In genomic region chr20:20781029-20781428, GRCh38 we compare ENCODE assay signal across 19 cellular contexts.
"Had no signal": no experiment of that assay in that cellular context is flagged by ENCODE, and none has a peak within 500 bp of the region (broad histone marks: within the 10 kb centered on the region; RNA-seq: fewer than 3 reads in every experiment).

No MANE protein-coding gene starts in this region.

- H3K36me3 Mint-ChIP-seq: memory B cell; stimulated activated naive B cell treated with anti-CD40 and anti-IgM and Interleukin-4, amounts not matched to agents 10 μg/mL and 1 μg/mL and 100 μg/mL, for 72 hours had no signal

- H3K4me1 Mint-ChIP-seq: activated CD4-positive, alpha-beta memory T cell treated with anti-CD3 and anti-CD28 coated beads, Interleukin-2, amount 10 ng/mL, durations not matched to agents 7 days and 5 days; endodermal cell; memory B cell had no signal

- H3K27ac ChIP-seq: cardiac muscle cell, dorsolateral prefrontal cortex, gastroesophageal sphincter had no signal

- H3K9me3 ChIP-seq: gastroesophageal sphincter had no signal

- H3K36me3 ChIP-seq: cardiac muscle cell, gastroesophageal sphincter, heart right ventricle had no signal

- H3K4me3 Mint-ChIP-seq: activated CD4-positive, alpha-beta memory T cell treated with anti-CD3 and anti-CD28 coated beads, Interleukin-2, amount 10 ng/mL, durations not matched to agents 7 days and 5 days; activated T-cell treated with anti-CD3 and anti-CD28 coated beads, Interleukin-2, amount 50 U/mL, for 4 hours; endodermal cell; memory B cell; naive thymus-derived CD8-positive, alpha-beta T cell; stimulated activated naive B cell treated with anti-CD40 and anti-IgM and Interleukin-4, amounts not matched to agents 10 μg/mL and 1 μg/mL and 100 μg/mL, for 72 hours; WTC11 had no signal

- H3K27me3 ChIP-seq: cardiac muscle cell, dorsolateral prefrontal cortex, gastroesophageal sphincter, heart right ventricle had no signal

- H3K27ac Mint-ChIP-seq: activated CD4-positive, alpha-beta memory T cell treated with anti-CD3 and anti-CD28 coated beads, Interleukin-2, amount 10 ng/mL, durations not matched to agents 7 days and 5 days; endodermal cell; memory B cell; stimulated activated naive B cell treated with anti-CD40 and anti-IgM and Interleukin-4, amounts not matched to agents 10 μg/mL and 1 μg/mL and 100 μg/mL, for 72 hours; WTC11 had no signal

- H3K4me3 ChIP-seq: cardiac muscle cell, dorsolateral prefrontal cortex, gastroesophageal sphincter, heart right ventricle, skin epidermis had no signal

- FAIRE-seq: TTC549 had no signal

- H3K9me3 Mint-ChIP-seq: activated CD4-positive, alpha-beta memory T cell treated with anti-CD3 and anti-CD28 coated beads, Interleukin-2, amount 10 ng/mL, durations not matched to agents 7 days and 5 days; activated T-cell treated with anti-CD3 and anti-CD28 coated beads, Interleukin-2, amount 50 U/mL, for 4 hours; memory B cell had no signal

- DNase-seq: activated CD4-positive, alpha-beta memory T cell treated with anti-CD3 and anti-CD28 coated beads, Interleukin-2, amount 10 ng/mL, durations not matched to agents 7 days and 5 days; activated CD4-positive, alpha-beta T cell treated with anti-CD3 and anti-CD28 coated beads for 4 hours; activated effector memory CD4-positive, alpha-beta T cell treated with Interleukin-2 at 50 U/mL for 16 hours; activated naive CD4-positive, alpha-beta T cell treated with anti-CD3 and anti-CD28 coated beads, Interleukin-2, amount 50 U/mL, for 16 hours; activated T-cell treated with anti-CD3 and anti-CD28 coated beads, Interleukin-2, amount 50 U/mL, for 4 hours; naive thymus-derived CD8-positive, alpha-beta T cell; retina; stimulated activated CD4-positive, alpha-beta T cell treated with anti-CD3 and anti-CD28 coated beads, Interleukin-15, amount 100 ng/mL, for 24 hours; stimulated activated CD4-positive, alpha-beta T cell treated with anti-CD3 and anti-CD28 coated beads, Interleukin-4, amount 100 ng/mL, for 1 hour; stimulated activated naive B cell treated with anti-CD40 and anti-IgM and Interleukin-4, amounts not matched to agents 10 μg/mL and 1 μg/mL and 100 μg/mL, for 72 hours had no signal

- ATAC-seq: activated T-cell treated with anti-CD3 and anti-CD28 coated beads, Interleukin-2, amount 50 U/mL, for 4 hours; naive thymus-derived CD8-positive, alpha-beta T cell had no signal
